ENCODE assay signal across 12 cellular contexts in genomic region chr15:48393650-48394049, GRCh38.
DNase-seq lines count a peak whose midpoint lies in the region; TF ChIP-seq lines count a peak whose summit lies in the region.
"Had no signal": no experiment of that assay in that cellular context is flagged by ENCODE, and none has a peak within 500 bp of the region (broad histone marks: within the 10 kb centered on the region; RNA-seq: fewer than 3 reads in every experiment).

No MANE protein-coding gene starts in this region.

- no peak overlapping the region for H3K4me2 ChIP-seq in PC-9

- no peaks in the 10 kb centered on the region for H3K9me2 ChIP-seq in PC-9 (ENCODE audit: insufficient read depth)

- H3K4me3 ChIP-seq in astrocyte of the spinal cord (ENCODE audit: low read depth, low read length) (no peak overlapping the region), right atrium auricular region (no peak overlapping the region), testis (no peak overlapping the region), PC-9 (no peak overlapping the region)

- DNase-seq in NCI-H1694 treated with DMSO at 0.1 percent for 48 hours (lab: John Stamatoyannopoulos, UW) (peak; percentile 83), astrocyte of the spinal cord (ENCODE audit: low read depth, low spot score) (peak; percentile 85), right atrium auricular region (ENCODE audit: low spot score) (no peak), testis (peak; percentile 51), PC-9 (no peak), hippocampal formation (lab: John Stamatoyannopoulos, UW) (no peak), mesenteric fat pad (ENCODE audit: low spot score) (no peak)
- DNase-seq: activated CD8-positive, alpha-beta memory T cell treated with anti-CD3 and anti-CD28 coated beads, Interleukin-2, amount 50 U/mL, for 48 hours; CD4-positive, alpha-beta memory T cell; stimulated activated CD4-positive, alpha-beta T cell treated with anti-CD3 and anti-CD28 coated beads, Interleukin-15, amount 100 ng/mL, for 24 hours; stimulated activated CD8-positive, alpha-beta memory T cell treated with anti-CD3 and anti-CD28 coated beads, Interleukin-4, amount 100 ng/mL, for 48 hours had no signal

- H3K9me3 ChIP-seq in right atrium auricular region (no peaks in the 10 kb centered on the region), testis (no peaks in the 10 kb centered on the region), PC-9 (ENCODE audit: insufficient read depth, low read depth) (no peaks in the 10 kb centered on the region; the same call in 1 of the 2 replicates)

- no peaks in the 10 kb centered on the region for H3F3A ChIP-seq in PC-9 (ENCODE audit: insufficient read depth, low read depth)

- H2AFZ ChIP-seq in PC-9: no peak overlapping the region

- POLR2A ChIA-PET in PC-9 (lab: Charles Lee; ENCODE audit: unreplicated experiment): no interaction called here

- in situ Hi-C loops in astrocyte of the spinal cord (cut with HindIII; ENCODE audit: low sequenced_read_pairs): no loop called here

- H4K20me1 ChIP-seq in PC-9 (ENCODE audit: insufficient read depth): no peaks in the 10 kb centered on the region

- H3K4me1 ChIP-seq in right atrium auricular region: peaks cover 0 to 52% of the 10 kb centered on the region in 2 donors
- H3K4me1 ChIP-seq in testis: peaks cover 16% of the 10 kb centered on the region
- peaks cover 8% of the 10 kb centered on the region; the same call in 1 of the 2 replicates for H3K4me1 ChIP-seq in PC-9 (replicated peaks; ENCODE audit: insufficient read depth)

- H3K79me2 ChIP-seq in PC-9 (ENCODE audit: low read depth): no peaks in the 10 kb centered on the region

- intact Hi-C loops in testis (cut with DNase I; ENCODE audit: low total_unique reads) (no loop called here), PC-9 (cut with micrococcal nuclease; ENCODE audit: unreplicated experiment) (no loop called here)

- CTCF ChIA-PET in PC-9 (lab: Charles Lee): no interaction called here

- WGBS in testis, 2 donors: 52 to 74% methylated on average over 5 of the region's 5 CpGs

- no peak for TF ChIP-seq POLR2A in testis (IDR thresholded peaks at IDR 0.05)

- H3K36me3 ChIP-seq in right atrium auricular region (no peaks in the 10 kb centered on the region), testis (ENCODE audit: low read depth, missing control alignments) (no peaks in the 10 kb centered on the region), PC-9 (ENCODE audit: low read depth) (no peaks in the 10 kb centered on the region)

- TF ChIP-seq CTCF in astrocyte of the spinal cord (IDR thresholded peaks at IDR 0.05; ENCODE audit: low read depth, low read length) (no peak), right atrium auricular region (IDR thresholded peaks at IDR 0.05) (no peak), testis (IDR thresholded peaks at IDR 0.05) (no peak), PC-9 (conservative IDR thresholded peaks at IDR 0.05) (no peak)

- no TSS peak for BruUV-seq in PC-9 (replicated peaks; lab: Mats Ljungman, UMichigan)

- H3K27ac ChIP-seq in right atrium auricular region: peak overlapping the region; percentile 68 to 73
- peak overlapping the region; percentile 13 to 47 for H3K27ac ChIP-seq in testis
- H3K27ac ChIP-seq in PC-9: no peak overlapping the region
- H3K27ac ChIP-seq: RWPE1 had no signal

- H3K27me3 ChIP-seq in right atrium auricular region (no peaks in the 10 kb centered on the region), testis (no peaks in the 10 kb centered on the region), PC-9 (ENCODE audit: insufficient read depth, low read depth) (no peaks in the 10 kb centered on the region)

Comparison
In these comparisons a context has a peak if more than half of its experiments do, and no peak if none do; other contexts are left out.
1. DNase-seq: peak in NCI-H1694 treated with DMSO at 0.1 percent for 48 hours (single experiment), astrocyte of the spinal cord (single experiment) and testis (single experiment); none in right atrium auricular region (single experiment), PC-9 (0 of 2), hippocampal formation (0 of 2) and mesenteric fat pad (single experiment).